Comparison of ENCODE assay signal across 9 cellular contexts in the genomic region with DNA sequence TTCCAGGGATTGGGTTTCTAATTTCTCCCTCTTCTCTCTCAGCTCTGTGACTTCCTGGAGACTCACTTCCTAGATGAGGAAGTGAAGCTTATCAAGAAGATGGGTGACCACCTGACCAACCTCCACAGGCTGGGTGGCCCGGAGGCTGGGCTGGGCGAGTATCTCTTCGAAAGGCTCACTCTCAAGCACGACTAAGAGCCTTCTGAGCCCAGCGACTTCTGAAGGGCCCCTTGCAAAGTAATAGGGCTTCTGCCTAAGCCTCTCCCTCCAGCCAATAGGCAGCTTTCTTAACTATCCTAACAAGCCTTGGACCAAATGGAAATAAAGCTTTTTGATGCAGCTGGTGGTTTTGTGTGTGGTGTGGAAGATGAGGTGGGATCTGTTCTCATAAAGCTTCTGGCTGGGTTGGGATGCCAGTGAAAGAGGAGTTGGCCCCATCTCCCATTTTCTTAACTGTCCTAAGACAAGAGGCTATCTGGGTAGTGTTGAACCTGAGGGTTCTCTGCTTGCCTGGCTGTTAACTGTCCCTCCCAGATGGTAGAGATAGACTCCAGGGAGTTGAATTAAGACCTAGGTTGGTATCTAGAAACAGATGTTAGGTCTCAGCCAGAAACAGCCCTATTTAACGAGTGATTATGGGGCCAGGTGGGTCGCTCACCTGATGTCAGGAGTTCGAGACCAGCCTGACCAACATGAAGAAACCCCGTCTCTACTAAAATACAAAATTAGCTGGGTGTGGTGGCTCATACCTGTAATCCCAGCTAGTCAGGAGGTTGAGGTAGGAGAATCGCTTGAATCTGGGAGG. TPM values are rescaled to one million over a fixed set of nuclear protein-coding genes. Genes with fewer than 3 reads are reported as not detected.
DNase-seq lines count a peak whose midpoint lies in the region; ATAC-seq, FAIRE-seq and TF ChIP-seq lines count a peak whose summit lies in the region.
"Had no signal": no experiment of that assay in that cellular context is flagged by ENCODE, and none has a peak within 500 bp of the region (broad histone marks: within the 10 kb centered on the region; RNA-seq: fewer than 3 reads in every experiment).

No MANE protein-coding gene starts in this region.

- peaks cover 45 to 59% (median 54%) of the 10 kb centered on the region in 11 experiments for H3K36me3 ChIP-seq in BLaER1 treated with 17β-estradiol and CSF1 and Interleukin-3, amounts not matched to agents 10 nM and 100 nM
- H3K36me3 ChIP-seq in astrocyte (ENCODE audit: insufficient read depth, low read length) (peaks cover 11% of the 10 kb centered on the region), uterus (no peaks in the 10 kb centered on the region)

- H3K4me3 ChIP-seq in BLaER1 treated with 17β-estradiol and CSF1 and Interleukin-3, amounts not matched to agents 10 nM and 100 nM, result peak overlapping the region; percentile 75 to 97 (median 88)
- H3K4me3 ChIP-seq in Jurkat, Clone E6-1 (ENCODE audit: low read length), result peak overlapping the region; percentile 78
- H3K4me3 ChIP-seq in astrocyte (ENCODE audit: insufficient read depth, low read depth, low read length) (peak overlapping the region; percentile 82), uterus (peak overlapping the region; percentile 77 to 81)

- no peak for ATAC-seq in GM21360 (IDR thresholded peaks at IDR 0.05; ENCODE audit: unreplicated experiment)

- no peak overlapping the region for H2AFZ ChIP-seq in astrocyte (ENCODE audit: low read depth, low read length)

- H3K27me3 ChIP-seq in BLaER1 treated with 17β-estradiol and CSF1 and Interleukin-3, amounts not matched to agents 10 nM and 100 nM, result no peaks in the 10 kb centered on the region
- H3K27me3 ChIP-seq in astrocyte (ENCODE audit: insufficient read depth, low read length) (no peaks in the 10 kb centered on the region), uterus (no peaks in the 10 kb centered on the region)

- peak overlapping the region; percentile 99 for H3K27ac Mint-ChIP-seq in astrocyte (ENCODE audit: unreplicated experiment)

- H3K4me1 ChIP-seq in BLaER1 treated with 17β-estradiol and CSF1 and Interleukin-3, amounts not matched to agents 10 nM and 100 nM, result peaks cover 62 to 81% (median 70%) of the 10 kb centered on the region in 10 experiments
- H3K4me1 ChIP-seq in astrocyte (ENCODE audit: insufficient read depth, low read length) (peaks cover 39% of the 10 kb centered on the region), uterus (peaks cover 0 to 23% of the 10 kb centered on the region in 2 donors)

- no peak for FAIRE-seq in astrocyte (lab: Jason Lieb, UNC)

- peaks cover 32% of the 10 kb centered on the region for H3K4me1 Mint-ChIP-seq in astrocyte (ENCODE audit: low read depth, unreplicated experiment)

- no peak for DNase-seq in Jurkat, Clone E6-1 (ENCODE audit: low read depth, low spot score)
- DNase-seq in astrocyte (ENCODE audit: low read depth) (no peak), medulla oblongata (ENCODE audit: extremely low spot score) (peak; percentile 39), uterus (no peak), GOT3 (lab: John Stamatoyannopoulos, UW) (no peak), HuH-7.5 (ENCODE audit: low spot score) (no peak)

- H3K27me3 Mint-ChIP-seq in astrocyte (ENCODE audit: low read depth, unreplicated experiment), result no peaks in the 10 kb centered on the region

- H3K4me2 ChIP-seq in BLaER1 treated with 17β-estradiol and CSF1 and Interleukin-3, amounts not matched to agents 10 nM and 100 nM, result peak overlapping the region; percentile 86 to 98 (median 94)
- peak overlapping the region; percentile 90 for H3K4me2 ChIP-seq in astrocyte (ENCODE audit: low read length)

- peaks cover 23 to 63% (median 45%) of the 10 kb centered on the region in 11 experiments; a peak in 21 of 22 replicates for H4K20me1 ChIP-seq in BLaER1 treated with 17β-estradiol and CSF1 and Interleukin-3, amounts not matched to agents 10 nM and 100 nM
- H4K20me1 ChIP-seq in astrocyte (ENCODE audit: insufficient read depth, low read length), result peaks cover 52% of the 10 kb centered on the region

- H3K9me3 ChIP-seq in BLaER1 treated with 17β-estradiol and CSF1 and Interleukin-3, amounts not matched to agents 10 nM and 100 nM (replicated peaks in 1 of 11), result no peaks in the 10 kb centered on the region
- H3K9me3 ChIP-seq in astrocyte (ENCODE audit: insufficient read depth, low read depth, low read length), result no peaks in the 10 kb centered on the region
- no peaks in the 10 kb centered on the region for H3K9me3 ChIP-seq in uterus

- H3K79me2 ChIP-seq in astrocyte (ENCODE audit: insufficient read depth, low read length), result peaks cover 20% of the 10 kb centered on the region

- TF ChIP-seq POLR2A in uterus (IDR thresholded peaks at IDR 0.05), result no peak

- peak overlapping the region; percentile 90 to 99 (median 96) for H3K9ac ChIP-seq in BLaER1 treated with 17β-estradiol and CSF1 and Interleukin-3, amounts not matched to agents 10 nM and 100 nM
- peak overlapping the region; percentile 93 for H3K9ac ChIP-seq in astrocyte (ENCODE audit: low read length)

- intact Hi-C loops in uterus (cut with DNase I; ENCODE audit: low total_unique reads), result loop anchor here (10.0 kb wide), 1 partner anchor 72 kb away; the partner anchor contains the start of gene TULP2

- no peaks in the 10 kb centered on the region for H3K9me3 Mint-ChIP-seq in astrocyte (ENCODE audit: unreplicated experiment)

- peak overlapping the region; percentile 72 to 97 (median 94) for H3K27ac ChIP-seq in BLaER1 treated with 17β-estradiol and CSF1 and Interleukin-3, amounts not matched to agents 10 nM and 100 nM
- H3K27ac ChIP-seq in astrocyte (ENCODE audit: low read depth, low read length), result peak overlapping the region; percentile 75
- peak overlapping the region; percentile 97 to 99 for H3K27ac ChIP-seq in uterus

- no peak for TF ChIP-seq CTCF in astrocyte (IDR thresholded peaks at IDR 0.05; ENCODE audit: insufficient read depth, low read depth, low read length)
- TF ChIP-seq CTCF in uterus (IDR thresholded peaks at IDR 0.05), result no peak

- H3K4me3 Mint-ChIP-seq in astrocyte (ENCODE audit: unreplicated experiment), result peak overlapping the region; percentile 99

- peaks cover 30% of the 10 kb centered on the region for H3K36me3 Mint-ChIP-seq in astrocyte (ENCODE audit: low read depth, unreplicated experiment)

RNA-seq across cellular contexts. Expression of gene FTL, which starts 1.6 kb away (rescaled TPM):
- polyA plus RNA-seq in Jurkat, Clone E6-1 (2012; ENCODE audit: insufficient read depth, insufficient read length), result 719 TPM
- total RNA-seq in astrocyte (3,402 and 4,020 TPM in 2 replicates), uterus (1,000 to 10,000 TPM in 3 of 4 donors, 100 to 1,000 TPM in 1; 472 to 2,968 (median 1,570) TPM)

RNA-seq across cellular contexts. Expression of gene BAX, which starts 12.1 kb away (rescaled TPM):
- polyA plus RNA-seq in Jurkat, Clone E6-1 (2012; ENCODE audit: insufficient read depth, insufficient read length), result 109 TPM
- total RNA-seq in astrocyte, result 169 and 174 TPM in 2 replicates
- total RNA-seq in uterus, result 10 to 100 TPM; 16.5 to 84.5 (median 39.5) TPM

RNA-seq across cellular contexts. Expression of gene GYS1, which starts 26.4 kb away (rescaled TPM):
- 41.6 TPM for polyA plus RNA-seq in Jurkat, Clone E6-1 (2012; ENCODE audit: insufficient read depth, insufficient read length)
- total RNA-seq in astrocyte, result 86.0 and 86.8 TPM in 2 replicates
- total RNA-seq in uterus, result 10 to 100 TPM in 3 of 4 donors, 1 to 10 TPM in 1; 4.9 to 39.8 (median 16.6) TPM

RNA-seq across cellular contexts. Expression of gene RUVBL2, which starts 26.9 kb away (rescaled TPM):
- polyA plus RNA-seq in Jurkat, Clone E6-1 (2012; ENCODE audit: insufficient read depth, insufficient read length), result 362 TPM
- 105 and 106 TPM in 2 replicates for total RNA-seq in astrocyte
- 100 to 1,000 TPM in 1 of 4 donors, 10 to 100 TPM in 3; 51.9 to 109 (median 77.7) TPM for total RNA-seq in uterus

RNA-seq across cellular contexts. Expression of gene DHDH, which starts 33.2 kb away (rescaled TPM):
- 8.0 TPM for polyA plus RNA-seq in Jurkat, Clone E6-1 (2012; ENCODE audit: insufficient read depth, insufficient read length)
- 0.45 TPM in 1 of 2 replicates, not detected in the other for total RNA-seq in astrocyte
- total RNA-seq in uterus, result under 1 TPM in 2 of 4 donors, not detected in 2; 0.41 to 0.95 TPM
- total RNA-seq: pulmonary artery endothelial cell had no signal
